In the genomic region with DNA sequence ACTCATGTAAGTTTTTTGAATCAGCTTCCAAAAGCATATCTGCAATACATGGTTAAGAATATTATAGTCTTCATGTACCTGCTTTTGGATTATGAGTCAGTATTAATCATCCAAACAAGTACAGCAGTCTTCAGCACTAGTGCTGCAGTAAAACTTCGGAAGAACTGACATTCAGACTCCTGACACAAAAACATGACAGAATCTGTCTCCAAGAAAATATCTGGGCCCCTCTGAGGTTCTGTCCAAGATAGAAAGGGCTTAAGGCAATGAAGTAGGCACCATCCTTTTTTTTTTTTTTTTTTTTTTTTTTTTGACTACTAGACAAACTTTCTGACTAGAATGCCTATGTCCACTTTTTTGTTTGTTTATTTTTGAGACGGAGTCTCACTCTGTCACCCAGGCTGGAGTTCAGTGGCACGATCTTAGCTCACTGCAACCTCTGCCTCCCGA, we compare ENCODE assay signal across 10 cellular contexts.
DNase-seq lines count a peak whose midpoint lies in the region; ATAC-seq and TF ChIP-seq lines count a peak whose summit lies in the region.
"Had no signal": no experiment of that assay in that cellular context is flagged by ENCODE, and none has a peak within 500 bp of the region (broad histone marks: within the 10 kb centered on the region; RNA-seq: fewer than 3 reads in every experiment).

No MANE protein-coding gene starts in this region.

- H3K27me3 ChIP-seq in SK-N-SH (ENCODE audit: insufficient read depth) (no peaks in the 10 kb centered on the region), heart right ventricle (no peaks in the 10 kb centered on the region)

- 50% methylated on average over 4 of the region's 4 CpGs for WGBS in SK-N-SH (ENCODE audit: low lambda C conversion rate)
- WGBS in heart right ventricle, 2 donors, result 71 to 74% methylated on average over 4 of the region's 4 CpGs
- WGBS in lower leg skin, 2 donors, result 65% methylated on average over 4 of the region's 4 CpGs

- H4K20me1 ChIP-seq in SK-N-SH (ENCODE audit: insufficient read depth), result peaks cover 99% of the 10 kb centered on the region

- H3K36me3 ChIP-seq in SK-N-SH (replicated peaks in 1 of 2; ENCODE audit: control insufficient read depth in 1 of 2, insufficient read depth in 2 of 2, low read length in 1 of 2) (no peaks in the 10 kb centered on the region), heart right ventricle (no peaks in the 10 kb centered on the region)

- no peak for TF ChIP-seq CTCF in SK-N-SH (IDR thresholded peaks at IDR 0.05)
- no peak for TF ChIP-seq CTCF in heart right ventricle (IDR thresholded peaks at IDR 0.05)
- no peak for TF ChIP-seq CTCF in lower leg skin (IDR thresholded peaks at IDR 0.05)

- no peak overlapping the region for H3K9ac ChIP-seq in SK-N-SH

- no peak for TF ChIP-seq EP300 in SK-N-SH (IDR thresholded peaks at IDR 0.05; ENCODE audit: borderline replicate concordance in 1 of 2, low read depth in 1 of 2, low read length in 1 of 2)

- DNase-seq in activated CD4-positive, CD25-positive, alpha-beta regulatory T cell (lab: John Stamatoyannopoulos, UW), result no peak
- DNase-seq in SK-N-SH (no peak), heart right ventricle (no peak), lower leg skin (ENCODE audit: low spot score in 2 of 2) (no peak), activated gamma-delta T cell treated with Interleukin-2 at 50 U/mL for 16 hours (no peak)
- DNase-seq in stimulated activated effector memory CD8-positive, alpha-beta T cell treated with anti-CD3 and anti-CD28 coated beads, Interleukin-12 subunit alpha, Interleukin-12 subunit beta, amount 100 ng/mL, for 72 hours (ENCODE audit: low spot score in 2 of 2), result no peak
- DNase-seq: NCI-H2171; stimulated activated CD4-positive, alpha-beta T cell treated with anti-CD3 and anti-CD28 coated beads, Interleukin-12 subunit alpha, Interleukin-12 subunit beta, amount 100 ng/mL, for 4 hours had no signal

- no peaks in the 10 kb centered on the region for H3K9me3 Mint-ChIP-seq in stimulated activated effector memory CD8-positive, alpha-beta T cell treated with anti-CD3 and anti-CD28 coated beads, Interleukin-12 subunit alpha, Interleukin-12 subunit beta, amount 100 ng/mL, for 72 hours

- peaks cover 24% of the 10 kb centered on the region for H3K4me1 Mint-ChIP-seq in stimulated activated effector memory CD8-positive, alpha-beta T cell treated with anti-CD3 and anti-CD28 coated beads, Interleukin-12 subunit alpha, Interleukin-12 subunit beta, amount 100 ng/mL, for 72 hours

- POLR2A ChIA-PET in SK-N-SH (lab: Yijun Ruan, JAX), result no interaction called here

- peaks cover 21% of the 10 kb centered on the region for H3F3A ChIP-seq in SK-N-SH (replicated peaks; ENCODE audit: insufficient read depth)

- ATAC-seq in activated CD4-positive, CD25-positive, alpha-beta regulatory T cell treated with anti-CD3 and anti-CD28 coated beads, Interleukin-2, amount 50 U/mL, for 24 hours, result peak; percentile 93 to 94
- ATAC-seq in heart right ventricle (peak in 6 of 8 donors; percentile 42 to 79 (median 58)), HG02642 (IDR thresholded peaks at IDR 0.05; ENCODE audit: poor library complexity, unreplicated experiment) (no peak)
- peak; percentile 87 for ATAC-seq in stimulated activated effector memory CD8-positive, alpha-beta T cell treated with anti-CD3 and anti-CD28 coated beads, Interleukin-12 subunit alpha, Interleukin-12 subunit beta, amount 100 ng/mL, for 72 hours

- TF ChIP-seq RAD21 in SK-N-SH (IDR thresholded peaks at IDR 0.05; ENCODE audit: low read length), result no peak

- H3K27ac ChIP-seq in SK-N-SH (ENCODE audit: low read depth in 2 of 2, low read length in 1 of 2) (peak overlapping the region; percentile 56 to 77), heart right ventricle (peak overlapping the region in 4 of 10 donors; percentile 10 to 47 (median 31))

- no peak overlapping the region for H2AFZ ChIP-seq in SK-N-SH (ENCODE audit: low read depth)

- no peaks in the 10 kb centered on the region for H3K36me3 Mint-ChIP-seq in stimulated activated effector memory CD8-positive, alpha-beta T cell treated with anti-CD3 and anti-CD28 coated beads, Interleukin-12 subunit alpha, Interleukin-12 subunit beta, amount 100 ng/mL, for 72 hours

- H3K4me2 ChIP-seq in SK-N-SH, result peak overlapping the region; percentile 40

- H3K4me3 Mint-ChIP-seq in stimulated activated effector memory CD8-positive, alpha-beta T cell treated with anti-CD3 and anti-CD28 coated beads, Interleukin-12 subunit alpha, Interleukin-12 subunit beta, amount 100 ng/mL, for 72 hours, result peak overlapping the region; percentile 9

- CTCF ChIA-PET in SK-N-SH (lab: Yijun Ruan, JAX), result interaction anchor here (0.9 to 1.8 kb wide), 3 partner anchors 11 to 446 kb away, joined by 3 to 4 read pairs (median 3); no protein-coding TSS in a partner anchor

- H3K4me1 ChIP-seq in SK-N-SH (ENCODE audit: control insufficient read depth in 1 of 2, insufficient read depth in 2 of 2, low read depth in 1 of 2, low read length in 1 of 2), result peaks cover 30 to 43% of the 10 kb centered on the region in 2 experiments; a peak in 3 of 4 replicates
- peaks cover 5 to 76% (median 51%) of the 10 kb centered on the region in 9 donors for H3K4me1 ChIP-seq in heart right ventricle

- H3K4me3 ChIP-seq in SK-N-SH (ENCODE audit: low read depth in 2 of 2, low read length in 1 of 2), result no peak overlapping the region
- no peak overlapping the region for H3K4me3 ChIP-seq in heart right ventricle
- H3K4me3 ChIP-seq in lower leg skin (ENCODE audit: low read depth, poor library complexity, severe bottlenecking), result no peak overlapping the region

- H3K27ac Mint-ChIP-seq in stimulated activated effector memory CD8-positive, alpha-beta T cell treated with anti-CD3 and anti-CD28 coated beads, Interleukin-12 subunit alpha, Interleukin-12 subunit beta, amount 100 ng/mL, for 72 hours, result no peak overlapping the region

- no peaks in the 10 kb centered on the region for H3K9me2 ChIP-seq in SK-N-SH

- no peak for TF ChIP-seq POLR2A in lower leg skin (IDR thresholded peaks at IDR 0.05)

- intact Hi-C loops in heart right ventricle (cut with DNase I), result loop anchor here in 1 of 10 donors (5.0 kb wide), 1 partner anchor 32 kb away; no protein-coding TSS in a partner anchor
- intact Hi-C loops in lower leg skin (cut with DNase I; ENCODE audit: low total_unique reads), result no loop called here

- H3K9me3 ChIP-seq in SK-N-SH (no peaks in the 10 kb centered on the region), heart right ventricle (no peaks in the 10 kb centered on the region)

- peaks cover 100% of the 10 kb centered on the region for H3K79me2 ChIP-seq in SK-N-SH (ENCODE audit: insufficient read depth)

TF ChIP-seq in SK-N-SH, 30 proteins besides CTCF, POLR2A, EP300 and RAD21 (continues in another document):
- TF ChIP-seq MXI1 (IDR thresholded peaks at IDR 0.05; ENCODE audit: low read depth, low read length) (no peak), GABPA (IDR thresholded peaks at IDR 0.05; ENCODE audit: low read depth) (no peak), TAF1 (IDR thresholded peaks at IDR 0.05; ENCODE audit: borderline replicate concordance, low read depth, low read length) (no peak), RXRA (IDR thresholded peaks at IDR 0.05; ENCODE audit: borderline replicate concordance, low read depth) (no peak), GATA2 (CRISPR knock-in tag; IDR thresholded peaks at IDR 0.05) (no peak), RFX5 (IDR thresholded peaks at IDR 0.05; ENCODE audit: low read length) (no peak), NFIC (IDR thresholded peaks at IDR 0.05; ENCODE audit: borderline replicate concordance) (no peak), EZH2phosphoT487 (IDR thresholded peaks at IDR 0.05; ENCODE audit: borderline replicate concordance, low read depth) (no peak)
- TF ChIP-seq, protein P1, sequence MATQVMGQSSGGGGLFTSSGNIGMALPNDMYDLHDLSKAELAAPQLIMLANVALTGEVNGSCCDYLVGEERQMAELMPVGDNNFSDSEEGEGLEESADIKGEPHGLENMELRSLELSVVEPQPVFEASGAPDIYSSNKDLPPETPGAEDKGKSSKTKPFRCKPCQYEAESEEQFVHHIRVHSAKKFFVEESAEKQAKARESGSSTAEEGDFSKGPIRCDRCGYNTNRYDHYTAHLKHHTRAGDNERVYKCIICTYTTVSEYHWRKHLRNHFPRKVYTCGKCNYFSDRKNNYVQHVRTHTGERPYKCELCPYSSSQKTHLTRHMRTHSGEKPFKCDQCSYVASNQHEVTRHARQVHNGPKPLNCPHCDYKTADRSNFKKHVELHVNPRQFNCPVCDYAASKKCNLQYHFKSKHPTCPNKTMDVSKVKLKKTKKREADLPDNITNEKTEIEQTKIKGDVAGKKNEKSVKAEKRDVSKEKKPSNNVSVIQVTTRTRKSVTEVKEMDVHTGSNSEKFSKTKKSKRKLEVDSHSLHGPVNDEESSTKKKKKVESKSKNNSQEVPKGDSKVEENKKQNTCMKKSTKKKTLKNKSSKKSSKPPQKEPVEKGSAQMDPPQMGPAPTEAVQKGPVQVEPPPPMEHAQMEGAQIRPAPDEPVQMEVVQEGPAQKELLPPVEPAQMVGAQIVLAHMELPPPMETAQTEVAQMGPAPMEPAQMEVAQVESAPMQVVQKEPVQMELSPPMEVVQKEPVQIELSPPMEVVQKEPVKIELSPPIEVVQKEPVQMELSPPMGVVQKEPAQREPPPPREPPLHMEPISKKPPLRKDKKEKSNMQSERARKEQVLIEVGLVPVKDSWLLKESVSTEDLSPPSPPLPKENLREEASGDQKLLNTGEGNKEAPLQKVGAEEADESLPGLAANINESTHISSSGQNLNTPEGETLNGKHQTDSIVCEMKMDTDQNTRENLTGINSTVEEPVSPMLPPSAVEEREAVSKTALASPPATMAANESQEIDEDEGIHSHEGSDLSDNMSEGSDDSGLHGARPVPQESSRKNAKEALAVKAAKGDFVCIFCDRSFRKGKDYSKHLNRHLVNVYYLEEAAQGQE (IDR thresholded peaks at IDR 0.05; ENCODE audit: low read depth, low read length), result no peak
- TF ChIP-seq, protein P2, sequence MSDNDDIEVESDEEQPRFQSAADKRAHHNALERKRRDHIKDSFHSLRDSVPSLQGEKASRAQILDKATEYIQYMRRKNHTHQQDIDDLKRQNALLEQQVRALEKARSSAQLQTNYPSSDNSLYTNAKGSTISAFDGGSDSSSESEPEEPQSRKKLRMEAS (IDR thresholded peaks at IDR 0.05; ENCODE audit: low read depth), result no peak
- TF ChIP-seq, protein P3, sequence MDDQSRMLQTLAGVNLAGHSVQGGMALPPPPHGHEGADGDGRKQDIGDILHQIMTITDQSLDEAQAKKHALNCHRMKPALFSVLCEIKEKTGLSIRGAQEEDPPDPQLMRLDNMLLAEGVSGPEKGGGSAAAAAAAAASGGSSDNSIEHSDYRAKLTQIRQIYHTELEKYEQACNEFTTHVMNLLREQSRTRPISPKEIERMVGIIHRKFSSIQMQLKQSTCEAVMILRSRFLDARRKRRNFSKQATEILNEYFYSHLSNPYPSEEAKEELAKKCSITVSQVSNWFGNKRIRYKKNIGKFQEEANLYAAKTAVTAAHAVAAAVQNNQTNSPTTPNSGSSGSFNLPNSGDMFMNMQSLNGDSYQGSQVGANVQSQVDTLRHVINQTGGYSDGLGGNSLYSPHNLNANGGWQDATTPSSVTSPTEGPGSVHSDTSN (IDR thresholded peaks at IDR 0.05), result peak; percentile 43; the same call in 1 of the 2 replicates
